In genomic region chr17:34665150-34665802, GRCh38 we compare ENCODE assay signal across 15 cellular contexts.
DNase-seq lines count a peak whose midpoint lies in the region; ATAC-seq and TF ChIP-seq lines count a peak whose summit lies in the region.
"Had no signal": no experiment of that assay in that cellular context is flagged by ENCODE, and none has a peak within 500 bp of the region (broad histone marks: within the 10 kb centered on the region; RNA-seq: fewer than 3 reads in every experiment).

No MANE protein-coding gene starts in this region.

- POLR2A ChIA-PET in T-cell (lab: Charles Lee) = no interaction called here
- POLR2A ChIA-PET in naive thymus-derived CD4-positive, alpha-beta T cell (lab: Charles Lee) = no interaction called here

- no peaks in the 10 kb centered on the region for H3K79me1 ChIP-seq in H9 (ENCODE audit: insufficient read depth, low read depth, low read length, poor library complexity, severe bottlenecking)

- H3K27ac Mint-ChIP-seq in H9 = peak overlapping the region in 2 of 3 experiments; percentile 0 to 45; a peak in 4 of 7 replicates
- H3K27ac Mint-ChIP-seq in T-cell = peak overlapping the region in 1 of 2 donors; percentile 11
- peak overlapping the region in 5 of 9 donors; percentile 10 to 61 (median 47) for H3K27ac Mint-ChIP-seq in naive thymus-derived CD4-positive, alpha-beta T cell
- H3K27ac Mint-ChIP-seq: immature natural killer cell had no signal

- peaks cover 9% of the 10 kb centered on the region; the same call in 1 of the 2 replicates for H3K4me1 ChIP-seq in H9 (ENCODE audit: insufficient read depth, low read length)
- peaks cover 0 to 13% of the 10 kb centered on the region in 2 donors for H3K4me1 ChIP-seq in naive thymus-derived CD4-positive, alpha-beta T cell (ENCODE audit: control insufficient read depth in 2 of 2, insufficient read depth in 2 of 2, low read length in 2 of 2)
- H3K4me1 ChIP-seq: tibial artery had no signal

- no peaks in the 10 kb centered on the region for H3K27me3 ChIP-seq in H9 (ENCODE audit: insufficient read depth, low read length)
- H3K27me3 ChIP-seq in naive thymus-derived CD4-positive, alpha-beta T cell (ENCODE audit: control insufficient read depth in 2 of 2, insufficient read depth in 2 of 2, low read length in 2 of 2) = no peaks in the 10 kb centered on the region

- peaks cover 19% of the 10 kb centered on the region for H3K27me3 Mint-ChIP-seq in H9 (ENCODE audit: low read depth)
- H3K27me3 Mint-ChIP-seq in T-cell = peaks cover 5 to 23% of the 10 kb centered on the region in 2 donors
- peaks cover 0 to 20% (median 7%) of the 10 kb centered on the region in 5 donors for H3K27me3 Mint-ChIP-seq in naive thymus-derived CD4-positive, alpha-beta T cell

- peaks cover under 1% of the 10 kb centered on the region for H4K20me1 ChIP-seq in H9 (ENCODE audit: control insufficient read depth, insufficient read depth, insufficient read length)

- peak overlapping the region; percentile 53 for H3K18ac ChIP-seq in H9 (ENCODE audit: insufficient read length, low read depth, low read length)

- no peak overlapping the region for H3K4ac ChIP-seq in H9 (ENCODE audit: low read depth, low read length)

- H3K27ac ChIP-seq in H9 (ENCODE audit: insufficient read length, low read depth, low read length) = no peak overlapping the region
- H3K27ac ChIP-seq in naive thymus-derived CD4-positive, alpha-beta T cell (ENCODE audit: low read depth, low read length) = no peak overlapping the region
- H3K27ac ChIP-seq: tibial artery had no signal

- no peak overlapping the region for H4K91ac ChIP-seq in H9 (ENCODE audit: insufficient read length, low read depth, low read length)

- H3K36me3 Mint-ChIP-seq in H9 (ENCODE audit: insufficient read depth in 1 of 3, low read depth in 3 of 3) = no peaks in the 10 kb centered on the region; a peak in 1 of 7 replicates
- H3K36me3 Mint-ChIP-seq in T-cell = no peaks in the 10 kb centered on the region
- H3K36me3 Mint-ChIP-seq in naive thymus-derived CD4-positive, alpha-beta T cell = no peaks in the 10 kb centered on the region
- H3K36me3 Mint-ChIP-seq: immature natural killer cell had no signal

- no peak overlapping the region for H2AFZ ChIP-seq in H9 (ENCODE audit: low read length)

- H3K4me1 Mint-ChIP-seq in H9 (peaks cover 20 to 21% of the 10 kb centered on the region in 2 experiments), T-cell (peaks cover 10 to 14% (median 10%) of the 10 kb centered on the region in 3 donors)
- H3K4me1 Mint-ChIP-seq in naive thymus-derived CD4-positive, alpha-beta T cell = peaks cover 3 to 19% (median 13%) of the 10 kb centered on the region in 7 donors
- H3K4me1 Mint-ChIP-seq: immature natural killer cell had no signal

- no peak overlapping the region for H2BK12ac ChIP-seq in H9 (ENCODE audit: insufficient read length, low read depth, low read length)

- no CpG with 5 or more reads among the region's 12 CpGs for WGBS in H9 (ENCODE audit: extremely low coverage, insufficient read length, low lambda C conversion rate)

- no peak for TF ChIP-seq CTCF in H9 (conservative IDR thresholded peaks at IDR 0.05)

- intact Hi-C loops in naive thymus-derived CD4-positive, alpha-beta T cell (cut with micrococcal nuclease) = no loop called here

- no peaks in the 10 kb centered on the region for H3K9me3 ChIP-seq in H9 (ENCODE audit: control insufficient read depth, low read depth, low read length)
- no peaks in the 10 kb centered on the region for H3K9me3 ChIP-seq in naive thymus-derived CD4-positive, alpha-beta T cell (ENCODE audit: control insufficient read depth in 2 of 3, low read length in 3 of 3)
- H3K9me3 ChIP-seq: tibial artery had no signal

- no peak overlapping the region for H3K23ac ChIP-seq in H9 (ENCODE audit: insufficient read length, low read depth, low read length)

- H2BK20ac ChIP-seq in H9 (ENCODE audit: low read depth, low read length, poor library complexity, severe bottlenecking) = no peak overlapping the region

- H3K79me2 ChIP-seq in H9 (ENCODE audit: insufficient read depth, low read length) = no peaks in the 10 kb centered on the region

- ATAC-seq in T-cell (replicated peaks in 1 of 4) = peak; percentile 54 to 78 (median 69)
- peak; percentile 32 for ATAC-seq in naive thymus-derived CD4-positive, alpha-beta T cell

- DNase-seq in activated CD8-positive, alpha-beta memory T cell treated with anti-CD3 and anti-CD28 coated beads for 24 hours = peak; percentile 58
- no peak for DNase-seq in activated CD8-positive, alpha-beta memory T cell treated with anti-CD3 and anti-CD28 coated beads, Interleukin-2, amount 50 U/mL, for 48 hours
- DNase-seq in H9 (peak; percentile 55), T-cell (peak in 3 of 34 experiments; percentile 9 to 22 (median 10)), islet precursor cell (no peak), NCI-H82 (lab: John Stamatoyannopoulos, UW) (no peak)
- DNase-seq in naive thymus-derived CD4-positive, alpha-beta T cell = peak in 4 of 9 donors; percentile 4 to 19 (median 12)
- no peak for DNase-seq in NK-92 treated with Interleukin-12 subunit alpha and Interleukin-12 subunit beta, amount 100 ng/mL, for 24 hours (lab: John Stamatoyannopoulos, UW)
- DNase-seq: Calu3; central memory CD4-positive, alpha-beta T cell; GF-D8; immature natural killer cell; SHP77 treated with DMSO at 0.1 percent for 48 hours; stimulated activated CD4-positive, alpha-beta T cell treated with anti-CD3 and anti-CD28 coated beads, Interleukin-2, amount 100 ng/mL, for 24 hours had no signal

- no peak overlapping the region for H3K4me3 ChIP-seq in naive thymus-derived CD4-positive, alpha-beta T cell (ENCODE audit: low read length)
- H3K4me3 ChIP-seq: tibial artery had no signal

- H3K36me3 ChIP-seq in naive thymus-derived CD4-positive, alpha-beta T cell (ENCODE audit: control insufficient read depth in 2 of 3, insufficient read depth in 3 of 3, low read length in 3 of 3) = no peaks in the 10 kb centered on the region
- H3K36me3 ChIP-seq: tibial artery had no signal

- H3K4me2 ChIP-seq in H9 (ENCODE audit: insufficient read depth, insufficient read length, low read length) = peak overlapping the region; percentile 30

- no peak overlapping the region for H2BK15ac ChIP-seq in H9 (ENCODE audit: low read depth, low read length)

- H3K9me3 Mint-ChIP-seq in H9 (no peaks in the 10 kb centered on the region), T-cell (no peaks in the 10 kb centered on the region)
- no peaks in the 10 kb centered on the region for H3K9me3 Mint-ChIP-seq in naive thymus-derived CD4-positive, alpha-beta T cell
- H3K9me3 Mint-ChIP-seq: immature natural killer cell had no signal

- no peak overlapping the region; the same call in 1 of the 2 replicates for H3K14ac ChIP-seq in H9 (ENCODE audit: insufficient read depth, low read length)

- peak overlapping the region; percentile 14 to 17 for H3K4me3 Mint-ChIP-seq in H9
- H3K4me3 Mint-ChIP-seq in T-cell = peak overlapping the region in 1 of 3 donors; percentile 46
- peak overlapping the region in 8 of 10 donors; percentile 6 to 68 (median 44) for H3K4me3 Mint-ChIP-seq in naive thymus-derived CD4-positive, alpha-beta T cell
- H3K4me3 Mint-ChIP-seq: immature natural killer cell had no signal

- no peaks in the 10 kb centered on the region for H3K23me2 ChIP-seq in H9 (ENCODE audit: insufficient read length, low read depth, low read length, poor library complexity, severe bottlenecking)

- no peak overlapping the region for H2AK5ac ChIP-seq in H9 (ENCODE audit: insufficient read length, low read length)

- no peak overlapping the region for H3K56ac ChIP-seq in H9 (ENCODE audit: insufficient read length, low read depth, low read length)

- no peak overlapping the region for H4K8ac ChIP-seq in H9 (replicated peaks; ENCODE audit: insufficient read length, low read depth, low read length)

- H2BK120ac ChIP-seq in H9 (ENCODE audit: low read depth, low read length, poor library complexity, severe bottlenecking) = no peak overlapping the region

- H2BK5ac ChIP-seq in H9 (ENCODE audit: insufficient read length, low read length) = no peak overlapping the region

- CTCF ChIA-PET in T-cell (lab: Charles Lee) = no interaction called here
- CTCF ChIA-PET in naive thymus-derived CD4-positive, alpha-beta T cell (lab: Charles Lee) = no interaction called here

- no peak overlapping the region for H3K9ac ChIP-seq in H9 (ENCODE audit: extremely low read depth, insufficient read length, low read length)

- no peak overlapping the region for H3T11ph ChIP-seq in H9 (ENCODE audit: low read length)

- H4K5ac ChIP-seq in H9 (ENCODE audit: insufficient read length, low read depth, low read length) = no peak overlapping the region

Comparison
In these comparisons a context has a peak if more than half of its experiments do, and no peak if none do; other contexts are left out.
1. DNase-seq: peak in activated CD8-positive, alpha-beta memory T cell treated with anti-CD3 and anti-CD28 coated beads for 24 hours (single experiment) and H9 (single experiment); none in activated CD8-positive, alpha-beta memory T cell treated with anti-CD3 and anti-CD28 coated beads, Interleukin-2, amount 50 U/mL, for 48 hours (single experiment), islet precursor cell (single experiment), NK-92 treated with Interleukin-12 subunit alpha and Interleukin-12 subunit beta, amount 100 ng/mL, for 24 hours (single experiment) and NCI-H82 (single experiment).